ENCODE assay signal across 8 cellular contexts in the genomic region with DNA sequence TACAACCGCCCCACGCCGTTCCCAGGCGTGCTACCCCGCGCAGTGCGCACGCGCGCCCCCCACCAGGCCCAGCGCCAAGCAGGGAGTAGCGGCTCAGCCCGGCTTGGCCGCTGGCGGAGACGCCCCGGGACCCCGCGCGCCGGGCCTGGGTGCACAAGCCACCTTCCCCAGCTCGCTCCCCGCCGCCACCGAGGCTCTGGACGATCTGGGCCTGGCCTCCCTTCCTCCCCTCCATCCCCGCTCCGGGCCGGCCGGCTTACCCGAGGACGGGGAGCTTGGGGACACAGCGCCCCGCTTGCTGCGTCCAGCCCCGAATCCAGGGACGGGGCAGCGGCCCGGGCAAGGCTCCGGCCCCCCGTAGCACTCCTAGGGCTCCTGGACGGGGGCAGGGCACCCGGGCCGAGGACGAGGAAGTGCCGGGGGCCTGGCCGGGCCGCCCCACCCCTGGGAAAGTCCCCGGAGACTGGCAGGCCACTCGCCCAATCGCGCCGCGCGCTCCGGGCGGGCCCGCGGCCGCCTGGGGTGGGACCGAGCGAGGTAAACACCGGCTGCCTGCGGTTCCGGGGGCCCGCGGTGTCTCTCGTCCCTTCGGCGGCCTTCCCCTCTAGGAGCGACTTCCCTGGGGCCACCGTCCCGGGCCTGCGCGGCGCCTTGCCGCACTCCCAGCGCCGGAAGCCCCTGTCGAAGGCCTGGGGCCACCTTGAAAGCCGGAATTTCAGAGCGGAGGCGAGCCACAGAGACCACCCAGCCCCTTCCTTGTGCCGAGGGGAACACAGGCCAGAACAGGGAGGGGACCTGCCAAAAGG. TPM values are rescaled to one million over a fixed set of nuclear protein-coding genes. Genes with fewer than 3 reads are reported as not detected.
A peak's percentile ranks its signal among the peaks of the same experiment; 100 is the strongest.
DNase-seq lines count a peak whose midpoint lies in the region; ATAC-seq and TF ChIP-seq lines count a peak whose summit lies in the region.

A gene with protein sequence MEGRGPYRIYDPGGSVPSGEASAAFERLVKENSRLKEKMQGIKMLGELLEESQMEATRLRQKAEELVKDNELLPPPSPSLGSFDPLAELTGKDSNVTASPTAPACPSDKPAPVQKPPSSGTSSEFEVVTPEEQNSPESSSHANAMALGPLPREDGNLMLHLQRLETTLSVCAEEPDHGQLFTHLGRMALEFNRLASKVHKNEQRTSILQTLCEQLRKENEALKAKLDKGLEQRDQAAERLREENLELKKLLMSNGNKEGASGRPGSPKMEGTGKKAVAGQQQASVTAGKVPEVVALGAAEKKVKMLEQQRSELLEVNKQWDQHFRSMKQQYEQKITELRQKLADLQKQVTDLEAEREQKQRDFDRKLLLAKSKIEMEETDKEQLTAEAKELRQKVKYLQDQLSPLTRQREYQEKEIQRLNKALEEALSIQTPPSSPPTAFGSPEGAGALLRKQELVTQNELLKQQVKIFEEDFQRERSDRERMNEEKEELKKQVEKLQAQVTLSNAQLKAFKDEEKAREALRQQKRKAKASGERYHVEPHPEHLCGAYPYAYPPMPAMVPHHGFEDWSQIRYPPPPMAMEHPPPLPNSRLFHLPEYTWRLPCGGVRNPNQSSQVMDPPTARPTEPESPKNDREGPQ (minus strand): TSS at position 415 of the 806 bp plus-strand sequence. CDS start 15,939 bp downstream, outside the sequence.

- peaks cover 31% of the 10 kb centered on the region for H4K20me1 ChIP-seq in hepatocyte (ENCODE audit: insufficient read depth, poor library complexity, severe bottlenecking)

- TF ChIP-seq CTCF in astrocyte of the cerebellum (IDR thresholded peaks at IDR 0.05; ENCODE audit: low read depth, low read length, missing control alignments) (no peak), hepatocyte (IDR thresholded peaks at IDR 0.05; ENCODE audit: poor library complexity) (no peak), retinal pigment epithelial cell (conservative IDR thresholded peaks at IDR 0.05; ENCODE audit: low read depth, low read length) (no peak)

- peak within 1 kb of the TSS; percentile 61 for H2AFZ ChIP-seq in hepatocyte

- H3K79me2 ChIP-seq in hepatocyte: peaks cover 57% of the 10 kb centered on the region

- H3K27ac ChIP-seq in hepatocyte: peak within 1 kb of the TSS; percentile 100

- no peaks in the 10 kb centered on the region for H3K27me3 ChIP-seq in hepatocyte

- H3K4me1 ChIP-seq in hepatocyte (ENCODE audit: insufficient read depth): peaks cover 27% of the 10 kb centered on the region

- H3K9me2 ChIP-seq in hepatocyte (replicated peaks; ENCODE audit: insufficient read depth): no peaks in the 10 kb centered on the region

- WGBS in hepatocyte (ENCODE audit: low lambda C conversion rate, missing lambda C conversion rate): under 1% methylated on average over 53 of the region's 84 CpGs

- peak; percentile 68 for ATAC-seq in HG02884 (IDR thresholded peaks at IDR 0.05; ENCODE audit: unreplicated experiment)

- peak within 1 kb of the TSS; percentile 84 for H3K4me3 ChIP-seq in astrocyte of the cerebellum (ENCODE audit: low read depth, low read length)
- H3K4me3 ChIP-seq in hepatocyte: peak within 1 kb of the TSS; percentile 97
- peak within 1 kb of the TSS; percentile 81 for H3K4me3 ChIP-seq in retinal pigment epithelial cell (ENCODE audit: low read length)

- H3K4me2 ChIP-seq in hepatocyte: peak within 1 kb of the TSS; percentile 96

- H3K9me3 ChIP-seq in hepatocyte (ENCODE audit: low read depth): no peaks in the 10 kb centered on the region

- peak; percentile 77 to 88 (median 83) for DNase-seq in NCI-H1417 (lab: John Stamatoyannopoulos, UW)
- no peak for DNase-seq in NCI-H1417 treated with DMSO at 0.1 percent for 48 hours (lab: John Stamatoyannopoulos, UW)
- DNase-seq in NCI-H2029 (lab: John Stamatoyannopoulos, UW): peak; percentile 67
- DNase-seq in T1000 (lab: John Stamatoyannopoulos, UW): peak; percentile 83
- DNase-seq in astrocyte of the cerebellum (ENCODE audit: low read depth): no peak
- DNase-seq in hepatocyte (ENCODE audit: low spot score): peak; percentile 94
- peak; percentile 59 for DNase-seq in retinal pigment epithelial cell (ENCODE audit: low read depth)

- no peaks in the 10 kb centered on the region for H3K36me3 ChIP-seq in hepatocyte (replicated peaks; ENCODE audit: insufficient read depth, low read depth)

- in situ Hi-C loops in astrocyte of the cerebellum (cut with HindIII; ENCODE audit: low sequenced_read_pairs): no loop called here

RNA-seq across cellular contexts. Expression of the gene that starts here (rescaled TPM):
- 54.3 and 64.6 TPM in 2 replicates for total RNA-seq in hepatocyte
- 48.0 and 57.0 TPM in 2 replicates for polyA plus RNA-seq in hepatocyte

Comparison
In these comparisons a context has a peak if more than half of its experiments do, and no peak if none do; other contexts are left out.
1. DNase-seq: peak in NCI-H1417 (3 of 3), NCI-H2029 (single experiment), T1000 (single experiment), hepatocyte (single experiment) and retinal pigment epithelial cell (single experiment); none in NCI-H1417 treated with DMSO at 0.1 percent for 48 hours (single experiment) and astrocyte of the cerebellum (single experiment).
2. Peak in every context shown above with its lines, with median percentiles within 50 percentile points of each other: H3K4me3 ChIP-seq.